In the genomic region with DNA sequence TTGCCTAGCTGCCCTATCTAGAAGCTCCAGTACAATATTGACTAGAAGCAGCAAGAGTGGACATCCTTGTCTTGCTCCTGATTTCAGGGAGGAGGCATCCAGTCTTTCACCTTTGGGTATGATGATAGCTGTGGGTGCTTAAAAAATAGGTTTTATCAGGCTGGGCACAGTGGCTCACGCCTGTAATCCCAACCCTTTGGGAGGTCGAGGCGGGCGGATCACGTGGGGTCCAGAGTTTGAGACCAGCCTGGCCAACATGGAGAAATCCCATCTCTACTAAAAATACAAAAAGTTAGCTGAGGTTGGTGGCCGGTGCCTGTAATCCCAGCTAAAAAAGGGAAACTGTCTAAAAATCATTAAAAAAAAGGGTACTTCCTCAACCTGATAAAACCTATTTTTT, we compare ENCODE assay signal across 1 cellular context.
TF ChIP-seq lines count a peak whose summit lies in the region.

No MANE protein-coding gene starts in this region.

TF ChIP-seq in IMR-90, 13 proteins besides CTCF, POLR2A, EP300 and RAD21:
- TF ChIP-seq CHD1 (IDR thresholded peaks at IDR 0.05; ENCODE audit: low read depth, low read length): no peak
- no peak for TF ChIP-seq BHLHE40 (IDR thresholded peaks at IDR 0.05; ENCODE audit: low read depth, low read length)
- no peak for TF ChIP-seq RCOR1 (IDR thresholded peaks at IDR 0.05; ENCODE audit: insufficient replicate concordance, low read length)
